8 cellular contexts compared by ENCODE assay signal in genomic region chr20:36050436-36051317, GRCh38.
A peak's percentile ranks its signal among the peaks of the same experiment; 100 is the strongest.
DNase-seq lines count a peak whose midpoint lies in the region; ATAC-seq and TF ChIP-seq lines count a peak whose summit lies in the region.

No MANE protein-coding gene starts in this region.

- H3K4me1 ChIP-seq in liver (ENCODE audit: control insufficient read depth in 4 of 4, insufficient read depth in 4 of 4, low read length in 3 of 4): peaks cover 3 to 17% (median 6%) of the 10 kb centered on the region in 4 donors

- DNase-seq in BJ (ENCODE audit: low read depth): peak; percentile 19
- peak; percentile 87 for DNase-seq in NCI-H526 treated with DMSO at 0.1 percent for 48 hours (lab: John Stamatoyannopoulos, UW)
- peak; percentile 88 to 91 for DNase-seq in activated CD4-positive, alpha-beta T cell treated with anti-CD3 and anti-CD28 coated beads, Interleukin-2, amount 50 U/mL, for 24 hours (ENCODE audit: low read depth in 1 of 2, low spot score in 1 of 2)
- peak; percentile 83 for DNase-seq in dermis blood vessel endothelial cell
- DNase-seq in stimulated activated CD4-positive, alpha-beta T cell treated with anti-CD3 and anti-CD28 coated beads, Interleukin-2, amount 100 ng/mL, for 48 hours: peak; percentile 92 to 93

- H3K9me3 ChIP-seq in liver (ENCODE audit: control insufficient read depth in 4 of 4, low read length in 3 of 4): no peaks in the 10 kb centered on the region

- WGBS in liver: under 1% methylated on average over 75 of the region's 75 CpGs

- POLR2A ChIA-PET in BJ (lab: Charles Lee): interaction anchor here (0.6 kb wide), 1 partner anchor 189 kb away, joined by 3 read pairs; no protein-coding TSS in a partner anchor

- H3K27me3 ChIP-seq in BJ (ENCODE audit: control insufficient read depth, insufficient read depth, low read length) (peaks cover 4% of the 10 kb centered on the region; the same call in 1 of the 2 replicates), liver (ENCODE audit: control insufficient read depth in 4 of 4, insufficient read depth in 4 of 4, low read length in 3 of 4) (no peaks in the 10 kb centered on the region)

- ATAC-seq in GM19324 (IDR thresholded peaks at IDR 0.05; ENCODE audit: low FRiP score, unreplicated experiment) (peak; percentile 93), HG03520 (IDR thresholded peaks at IDR 0.05; ENCODE audit: unreplicated experiment) (peak; percentile 89)

- CTCF ChIA-PET in BJ (lab: Yijun Ruan, JAX): no interaction called here

- no peak for TF ChIP-seq CTCF in BJ (IDR thresholded peaks at IDR 0.05; ENCODE audit: insufficient read depth, low read depth, low read length)
- no peak for TF ChIP-seq CTCF in liver (IDR thresholded peaks at IDR 0.05; ENCODE audit: low read depth, low read length, missing input control)

- TF ChIP-seq RAD21 in liver (IDR thresholded peaks at IDR 0.05): no peak

- peak overlapping the region; percentile 85 to 94 for H3K9ac ChIP-seq in liver (ENCODE audit: low read depth in 1 of 2, low read length in 2 of 2)

- H3K4me3 ChIP-seq in BJ (ENCODE audit: low read depth, low read length) (peak overlapping the region; percentile 70), liver (ENCODE audit: low read depth in 1 of 3, low read length in 3 of 3) (peak overlapping the region; percentile 75 to 90 (median 81))

- H3K27ac ChIP-seq in liver (ENCODE audit: low read depth in 1 of 2, low read length in 2 of 2): peak overlapping the region; percentile 99

- H3K36me3 ChIP-seq in BJ (ENCODE audit: control insufficient read depth, insufficient read depth, low read length) (no peaks in the 10 kb centered on the region), liver (ENCODE audit: control insufficient read depth in 4 of 4, insufficient read depth in 3 of 4, low read depth in 1 of 4, low read length in 3 of 4) (no peaks in the 10 kb centered on the region)

TF ChIP-seq in liver, 16 proteins besides CTCF, POLR2A, EP300 and RAD21:
- TF ChIP-seq NR2F2 (IDR thresholded peaks at IDR 0.05): peak; percentile 28
- TF ChIP-seq JUND (IDR thresholded peaks at IDR 0.05): no peak
- peak; percentile 93 for TF ChIP-seq REST (IDR thresholded peaks at IDR 0.05)
- no peak for TF ChIP-seq FOXA1 (IDR thresholded peaks at IDR 0.05)
- peak; percentile 86 for TF ChIP-seq YY1 (IDR thresholded peaks at IDR 0.05)
- peak; percentile 5 for TF ChIP-seq FOXA2 (IDR thresholded peaks at IDR 0.05)
- TF ChIP-seq MAX (IDR thresholded peaks at IDR 0.05): peak; percentile 42
- TF ChIP-seq ZBTB33 (IDR thresholded peaks at IDR 0.05): no peak
- peak; percentile 70 for TF ChIP-seq SP1 (IDR thresholded peaks at IDR 0.05)
- no peak for TF ChIP-seq HNF4G (IDR thresholded peaks at IDR 0.05)
- TF ChIP-seq ATF3 (IDR thresholded peaks at IDR 0.05): no peak
- peak; percentile 98 for TF ChIP-seq TAF1 (conservative IDR thresholded peaks at IDR 0.05)
- TF ChIP-seq RXRA (IDR thresholded peaks at IDR 0.05): peak in 1 of 2 donors; percentile 36
- TF ChIP-seq GABPA (IDR thresholded peaks at IDR 0.05 in 1 of 2, conservative IDR thresholded peaks at IDR 0.05 in 1 of 2): peak; percentile 95 to 96
- TF ChIP-seq EGR1 (IDR thresholded peaks at IDR 0.05; ENCODE audit: low read depth in 2 of 2): peak in 1 of 2 donors; percentile 31
- peak in 1 of 2 donors; percentile 2 for TF ChIP-seq HNF4A (conservative IDR thresholded peaks at IDR 0.05)

Comparison
In these comparisons a context has a peak if more than half of its experiments do, and no peak if none do; other contexts are left out.
1. Peak in every context shown above with its lines: DNase-seq, ATAC-seq, H3K4me3 ChIP-seq and H3K27ac ChIP-seq.
2. DNase-seq: peak in every context shown above with its lines; median percentile 92 in stimulated activated CD4-positive, alpha-beta T cell treated with anti-CD3 and anti-CD28 coated beads, Interleukin-2, amount 100 ng/mL, for 48 hours; 90 in activated CD4-positive, alpha-beta T cell treated with anti-CD3 and anti-CD28 coated beads, Interleukin-2, amount 50 U/mL, for 24 hours; 87 in NCI-H526 treated with DMSO at 0.1 percent for 48 hours; 83 in dermis blood vessel endothelial cell; 19 in BJ.